In the genomic region with DNA sequence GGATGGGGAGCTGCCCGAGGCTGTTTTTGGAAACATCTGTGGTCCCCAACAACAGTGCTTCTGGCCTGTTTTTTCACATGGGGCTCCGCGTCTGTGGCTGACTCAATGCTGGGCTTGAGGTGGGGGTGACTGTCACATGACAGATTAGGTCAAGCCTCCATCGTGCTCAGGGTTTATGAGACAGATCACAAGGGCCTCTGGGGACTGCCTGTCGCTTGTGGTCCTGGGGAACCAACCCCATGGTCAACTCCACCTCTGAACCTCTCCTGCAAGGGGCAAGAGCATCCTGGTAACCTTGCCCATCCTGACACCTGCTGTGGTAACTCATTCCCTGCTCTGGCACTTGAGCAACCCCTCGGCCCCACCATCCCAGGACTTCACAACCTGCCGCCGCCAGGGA, we compare ENCODE assay signal across 34 cellular contexts.
"Had no signal": no experiment of that assay in that cellular context is flagged by ENCODE, and none has a peak within 500 bp of the region (broad histone marks: within the 10 kb centered on the region; RNA-seq: fewer than 3 reads in every experiment).

No MANE protein-coding gene starts in this region.

- ATAC-seq: activated naive CD8-positive, alpha-beta T cell treated with anti-CD3 and anti-CD28 coated beads, Interleukin-2, amount 50 U/mL, for 24 hours; PC-3 had no signal

- H3K4me3 ChIP-seq: Peyer's patch, SJCRH30, SK-N-MC had no signal

- H3K4me2 ChIP-seq: KMS-11 had no signal

- H3K4me1 ChIP-seq: Peyer's patch, SJCRH30 had no signal

- H3K9me3 ChIP-seq: Peyer's patch, SJCRH30 had no signal

- H3K27me3 Mint-ChIP-seq: activated naive CD8-positive, alpha-beta T cell; activated naive CD8-positive, alpha-beta T cell treated with anti-CD3 and anti-CD28 coated beads, Interleukin-2, amount 50 U/mL, for 24 hours had no signal

- H3K27ac Mint-ChIP-seq: activated CD4-positive, alpha-beta memory T cell treated with anti-CD3 and anti-CD28 coated beads, Interleukin-2, amount 10 ng/mL, durations not matched to agents 7 days and 5 days; activated naive CD4-positive, alpha-beta T cell treated with anti-CD3 and anti-CD28 coated beads, Interleukin-2, amount 10 ng/mL, durations not matched to agents 7 days and 5 days; activated naive CD8-positive, alpha-beta T cell; activated naive CD8-positive, alpha-beta T cell treated with anti-CD3 and anti-CD28 coated beads, Interleukin-2, amount 50 U/mL, for 24 hours; brain had no signal

- H3K27ac ChIP-seq: KMS-11, Peyer's patch, RWPE1, SJCRH30, SK-N-MC, WERI-Rb-1 had no signal

- DNase-seq: activated CD4-positive, alpha-beta memory T cell treated with anti-CD3 and anti-CD28 coated beads, Interleukin-2, amount 10 ng/mL, durations not matched to agents 7 days and 5 days; activated CD4-positive, alpha-beta T cell treated with anti-CD3 and anti-CD28 coated beads for 1 hour; activated CD4-positive, alpha-beta T cell treated with anti-CD3 and anti-CD28 coated beads for 48 hours; activated CD4-positive, CD25-positive, alpha-beta regulatory T cell; activated effector memory CD4-positive, alpha-beta T cell treated with Interleukin-2 at 50 U/mL for 16 hours; activated naive CD4-positive, alpha-beta T cell treated with anti-CD3 and anti-CD28 coated beads, Interleukin-2, amount 10 ng/mL, durations not matched to agents 7 days and 5 days; activated naive CD8-positive, alpha-beta T cell treated with anti-CD3 and anti-CD28 coated beads, Interleukin-2, amount 50 U/mL, for 24 hours; activated T-cell treated with anti-CD3 and anti-CD28 coated beads, Interleukin-2, amount 50 U/mL, for 48 hours; anterior cingulate cortex; caudate nucleus; cerebellar nuclear complex; MM.1S; MV-4-11; NCI-H1092 treated with DMSO at 0.1 percent for 48 hours; NCI-H146; NCI-H187; NCI-H2029 treated with DMSO at 0.1 percent for 48 hours; NCI-H2107; NCI-H2171; NCI-H510A; NCI-H526; NCI-H748 treated with DMSO at 0.1 percent for 48 hours; NK-92 treated with Interleukin-12 subunit alpha and Interleukin-12 subunit beta, amount 100 ng/mL, for 24 hours; PC-3; SHP77; SJCRH30; T1000; WERI-Rb-1 had no signal

- H3K9ac ChIP-seq: KMS-11 had no signal

- H3K9me3 Mint-ChIP-seq: activated CD4-positive, alpha-beta memory T cell treated with anti-CD3 and anti-CD28 coated beads, Interleukin-2, amount 10 ng/mL, durations not matched to agents 7 days and 5 days; activated naive CD8-positive, alpha-beta T cell treated with anti-CD3 and anti-CD28 coated beads, Interleukin-2, amount 50 U/mL, for 24 hours had no signal

- H3K27me3 ChIP-seq: Peyer's patch, SJCRH30 had no signal

- H3K36me3 ChIP-seq: Peyer's patch, SJCRH30, WERI-Rb-1 had no signal

- H3K36me3 Mint-ChIP-seq: activated naive CD4-positive, alpha-beta T cell treated with anti-CD3 and anti-CD28 coated beads, Interleukin-2, amount 10 ng/mL, durations not matched to agents 7 days and 5 days; activated naive CD8-positive, alpha-beta T cell; brain had no signal

- H3K4me1 Mint-ChIP-seq: activated CD4-positive, alpha-beta memory T cell treated with anti-CD3 and anti-CD28 coated beads, Interleukin-2, amount 10 ng/mL, durations not matched to agents 7 days and 5 days; activated naive CD4-positive, alpha-beta T cell treated with anti-CD3 and anti-CD28 coated beads, Interleukin-2, amount 10 ng/mL, durations not matched to agents 7 days and 5 days; activated naive CD8-positive, alpha-beta T cell treated with anti-CD3 and anti-CD28 coated beads, Interleukin-2, amount 50 U/mL, for 24 hours; brain had no signal

- H3K4me3 Mint-ChIP-seq: activated CD4-positive, alpha-beta memory T cell treated with anti-CD3 and anti-CD28 coated beads, Interleukin-2, amount 10 ng/mL, durations not matched to agents 7 days and 5 days; activated naive CD4-positive, alpha-beta T cell treated with anti-CD3 and anti-CD28 coated beads, Interleukin-2, amount 10 ng/mL, durations not matched to agents 7 days and 5 days; activated naive CD8-positive, alpha-beta T cell; activated naive CD8-positive, alpha-beta T cell treated with anti-CD3 and anti-CD28 coated beads, Interleukin-2, amount 50 U/mL, for 24 hours; brain had no signal
